ENCODE assay signal across 1 cellular context in genomic region chr14:29749327-29749726, GRCh38.
TF ChIP-seq lines count a peak whose summit lies in the region.

No MANE protein-coding gene starts in this region.

TF ChIP-seq in GM23338, 12 proteins besides CTCF, POLR2A, EP300 and RAD21 (continued from another document):
- TF ChIP-seq, protein P1, sequence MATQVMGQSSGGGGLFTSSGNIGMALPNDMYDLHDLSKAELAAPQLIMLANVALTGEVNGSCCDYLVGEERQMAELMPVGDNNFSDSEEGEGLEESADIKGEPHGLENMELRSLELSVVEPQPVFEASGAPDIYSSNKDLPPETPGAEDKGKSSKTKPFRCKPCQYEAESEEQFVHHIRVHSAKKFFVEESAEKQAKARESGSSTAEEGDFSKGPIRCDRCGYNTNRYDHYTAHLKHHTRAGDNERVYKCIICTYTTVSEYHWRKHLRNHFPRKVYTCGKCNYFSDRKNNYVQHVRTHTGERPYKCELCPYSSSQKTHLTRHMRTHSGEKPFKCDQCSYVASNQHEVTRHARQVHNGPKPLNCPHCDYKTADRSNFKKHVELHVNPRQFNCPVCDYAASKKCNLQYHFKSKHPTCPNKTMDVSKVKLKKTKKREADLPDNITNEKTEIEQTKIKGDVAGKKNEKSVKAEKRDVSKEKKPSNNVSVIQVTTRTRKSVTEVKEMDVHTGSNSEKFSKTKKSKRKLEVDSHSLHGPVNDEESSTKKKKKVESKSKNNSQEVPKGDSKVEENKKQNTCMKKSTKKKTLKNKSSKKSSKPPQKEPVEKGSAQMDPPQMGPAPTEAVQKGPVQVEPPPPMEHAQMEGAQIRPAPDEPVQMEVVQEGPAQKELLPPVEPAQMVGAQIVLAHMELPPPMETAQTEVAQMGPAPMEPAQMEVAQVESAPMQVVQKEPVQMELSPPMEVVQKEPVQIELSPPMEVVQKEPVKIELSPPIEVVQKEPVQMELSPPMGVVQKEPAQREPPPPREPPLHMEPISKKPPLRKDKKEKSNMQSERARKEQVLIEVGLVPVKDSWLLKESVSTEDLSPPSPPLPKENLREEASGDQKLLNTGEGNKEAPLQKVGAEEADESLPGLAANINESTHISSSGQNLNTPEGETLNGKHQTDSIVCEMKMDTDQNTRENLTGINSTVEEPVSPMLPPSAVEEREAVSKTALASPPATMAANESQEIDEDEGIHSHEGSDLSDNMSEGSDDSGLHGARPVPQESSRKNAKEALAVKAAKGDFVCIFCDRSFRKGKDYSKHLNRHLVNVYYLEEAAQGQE (IDR thresholded peaks at IDR 0.05; ENCODE audit: unreplicated experiment) = no peak
